ENCODE assay signal across 16 cellular contexts in the genomic region with DNA sequence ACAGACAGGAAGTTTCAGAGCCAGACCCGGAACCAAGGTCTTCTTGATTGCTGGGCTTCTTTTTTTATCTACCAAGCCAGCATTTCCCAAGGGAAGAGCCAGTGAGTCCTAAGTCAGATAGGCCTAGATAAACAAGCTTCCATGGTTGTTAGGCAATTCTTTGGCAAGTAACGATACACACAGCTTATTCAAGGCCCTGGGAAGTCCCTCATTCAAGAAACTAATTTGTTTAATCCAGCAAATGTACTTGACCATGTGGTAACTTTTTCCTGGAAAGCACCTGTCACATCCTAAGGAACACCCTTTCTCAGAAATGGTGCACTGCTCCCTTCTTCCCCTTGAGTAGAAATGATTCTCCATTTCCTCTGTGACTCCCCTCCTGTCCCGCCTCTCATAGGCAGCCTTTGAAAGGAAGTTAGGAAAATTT.
DNase-seq lines count a peak whose midpoint lies in the region; ATAC-seq and TF ChIP-seq lines count a peak whose summit lies in the region.
"Had no signal": no experiment of that assay in that cellular context is flagged by ENCODE, and none has a peak within 500 bp of the region (broad histone marks: within the 10 kb centered on the region; RNA-seq: fewer than 3 reads in every experiment).

No MANE protein-coding gene starts in this region.

- no peaks in the 10 kb centered on the region for H3K9me3 ChIP-seq in right atrium auricular region
- no peaks in the 10 kb centered on the region for H3K9me3 ChIP-seq in fibroblast of lung (ENCODE audit: control insufficient read depth, insufficient read depth, low read depth, low read length)
- no peaks in the 10 kb centered on the region for H3K9me3 ChIP-seq in mucosa of descending colon
- no peaks in the 10 kb centered on the region for H3K9me3 ChIP-seq in aorta (ENCODE audit: control insufficient read depth, low read length)
- H3K9me3 ChIP-seq: sigmoid colon had no signal

- POLR2A ChIA-PET in GM10248 (lab: Yijun Ruan, JAX): no interaction called here

- H2AFZ ChIP-seq in fibroblast of lung (ENCODE audit: low read length): no peak overlapping the region

- H3K27ac ChIP-seq in right atrium auricular region (no peak overlapping the region), fibroblast of lung (ENCODE audit: insufficient read depth, low read length) (no peak overlapping the region), aorta (ENCODE audit: low read depth in 1 of 2, low read length in 2 of 2) (peak overlapping the region in 1 of 2 donors; percentile 51)
- H3K27ac ChIP-seq: cardiac muscle cell had no signal

- CTCF ChIA-PET in GM10248 (lab: Yijun Ruan, JAX): interaction anchor here (0.7 to 3.5 kb wide), 2 partner anchors 8 to 11 kb away, joined by 5 to 25 read pairs; no protein-coding TSS in a partner anchor

- H3K27me3 ChIP-seq in right atrium auricular region (no peaks in the 10 kb centered on the region), fibroblast of lung (ENCODE audit: control insufficient read depth, insufficient read depth, low read length) (no peaks in the 10 kb centered on the region), aorta (ENCODE audit: control insufficient read depth in 1 of 2, insufficient read depth in 2 of 2, low read length in 1 of 2) (no peaks in the 10 kb centered on the region)
- H3K27me3 ChIP-seq: cardiac muscle cell, sigmoid colon had no signal

- no peak for DNase-seq in Right ventricle myocardium superior
- no peak for DNase-seq in right atrium auricular region (ENCODE audit: low spot score)
- peak; percentile 20 to 38 for DNase-seq in fibroblast of lung (ENCODE audit: low read depth in 2 of 2)
- DNase-seq in mucosa of descending colon: no peak
- no peak for DNase-seq in aorta
- DNase-seq in GM10248 (ENCODE audit: extremely low spot score): no peak
- no peak for DNase-seq in NK-92 treated with Interleukin-12 subunit alpha and Interleukin-12 subunit beta, amount 100 ng/mL, for 24 hours (lab: John Stamatoyannopoulos, UW)
- DNase-seq: activated CD4-positive, alpha-beta T cell treated with anti-CD3 and anti-CD28 coated beads for 48 hours; effector memory CD8-positive, alpha-beta T cell; NCI-H1092; NCI-H2171; sigmoid colon; stimulated activated naive CD4-positive, alpha-beta T cell; T-helper 9 cell had no signal

- H3K4me1 ChIP-seq in right atrium auricular region: peaks cover 0 to 5% of the 10 kb centered on the region in 2 donors
- no peaks in the 10 kb centered on the region for H3K4me1 ChIP-seq in fibroblast of lung (ENCODE audit: control insufficient read depth, extremely low read depth, insufficient read depth, low read length)
- H3K4me1 ChIP-seq in mucosa of descending colon (ENCODE audit: low read depth): no peaks in the 10 kb centered on the region
- peaks cover 0 to 3% of the 10 kb centered on the region in 2 donors for H3K4me1 ChIP-seq in aorta (ENCODE audit: control insufficient read depth in 1 of 2, insufficient read depth in 2 of 2, low read length in 2 of 2)
- H3K4me1 ChIP-seq: sigmoid colon had no signal

- no peaks in the 10 kb centered on the region for H4K20me1 ChIP-seq in fibroblast of lung (ENCODE audit: control insufficient read depth, extremely low read depth, insufficient read depth, low read length)

- intact Hi-C loops in Right ventricle myocardium superior (cut with DNase I): no loop called here
- intact Hi-C loops in mucosa of descending colon (cut with DNase I, micrococcal nuclease): no loop called here
- intact Hi-C loops in aorta (cut with DNase I): no loop called here

- H3K4me2 ChIP-seq in fibroblast of lung (ENCODE audit: extremely low read depth, insufficient read depth, low read length): no peak overlapping the region

- H3K4me3 ChIP-seq in right atrium auricular region (no peak overlapping the region), fibroblast of lung (replicated peaks in 1 of 4; ENCODE audit: control extremely low read depth in 1 of 4, insufficient read depth in 1 of 4, low read depth in 3 of 4, low read length in 4 of 4) (no peak overlapping the region), mucosa of descending colon (no peak overlapping the region), aorta (ENCODE audit: low read length in 2 of 2) (no peak overlapping the region)
- H3K4me3 ChIP-seq: cardiac muscle cell, sigmoid colon had no signal

- WGBS in aorta, 2 donors: 34 to 35% methylated on average over 3 of the region's 3 CpGs

- TF ChIP-seq CTCF in right atrium auricular region (IDR thresholded peaks at IDR 0.05) (no peak), fibroblast of lung (conservative IDR thresholded peaks at IDR 0.05 in 1 of 2, IDR thresholded peaks at IDR 0.05 in 1 of 2; ENCODE audit: low read depth in 1 of 2, low read length in 2 of 2) (no peak), mucosa of descending colon (IDR thresholded peaks at IDR 0.05) (no peak), GM10248 (IDR thresholded peaks at IDR 0.05; ENCODE audit: control extremely low read depth, extremely low read depth, low read depth, missing control alignments) (no peak)

- H3K36me3 ChIP-seq in right atrium auricular region (peaks cover 45% of the 10 kb centered on the region), fibroblast of lung (ENCODE audit: control insufficient read depth, insufficient read depth, low read length) (no peaks in the 10 kb centered on the region), mucosa of descending colon (ENCODE audit: low read depth) (no peaks in the 10 kb centered on the region), aorta (ENCODE audit: control insufficient read depth in 1 of 2, insufficient read depth in 2 of 2, low read length in 1 of 2) (peaks cover 10 to 18% of the 10 kb centered on the region in 2 donors)

- H3K79me2 ChIP-seq in fibroblast of lung (ENCODE audit: control insufficient read depth, insufficient read depth, low read length): no peaks in the 10 kb centered on the region

- ATAC-seq in Right ventricle myocardium superior (ENCODE audit: poor library complexity) (peak; percentile 75), mucosa of descending colon (peak; percentile 45), aorta (ENCODE audit: low FRiP score) (peak; percentile 69), HG03139 (IDR thresholded peaks at IDR 0.05; ENCODE audit: unreplicated experiment) (no peak)
- ATAC-seq: effector memory CD8-positive, alpha-beta T cell had no signal

- no peak overlapping the region for H3K9ac ChIP-seq in fibroblast of lung (ENCODE audit: insufficient read depth, low read length)

Comparison
In these comparisons a context has a peak if more than half of its experiments do, and no peak if none do; other contexts are left out.
1. DNase-seq: peak in fibroblast of lung (2 of 2); none in Right ventricle myocardium superior (single experiment), right atrium auricular region (single experiment), mucosa of descending colon (0 of 3), aorta (0 of 2), GM10248 (single experiment) and NK-92 treated with Interleukin-12 subunit alpha and Interleukin-12 subunit beta, amount 100 ng/mL, for 24 hours (single experiment).